1 cellular context compared by ENCODE assay signal in the genomic region with DNA sequence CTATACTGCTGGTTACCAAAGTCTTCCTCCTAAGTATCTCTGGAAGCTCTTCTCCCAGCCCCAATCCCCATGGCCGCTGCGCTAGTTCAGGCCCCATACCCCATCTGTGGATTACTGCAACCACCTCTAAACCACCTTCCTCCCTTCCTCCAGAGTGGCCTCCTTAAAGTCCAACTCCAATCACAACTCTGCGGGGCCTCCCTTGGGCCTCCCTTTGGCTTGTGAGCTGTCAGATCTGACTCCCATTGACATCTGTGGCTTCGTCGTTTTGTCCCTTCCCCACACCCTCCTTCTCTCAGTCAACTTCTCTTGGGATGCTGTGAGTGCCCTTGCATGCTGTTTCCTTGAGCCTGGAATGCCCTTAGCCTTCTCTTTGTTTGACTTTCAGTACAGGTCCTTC.
TF ChIP-seq lines count a peak whose summit lies in the region.

No MANE protein-coding gene starts in this region.

TF ChIP-seq in SK-N-SH, 30 proteins besides CTCF, POLR2A, EP300 and RAD21:
- TF ChIP-seq, protein P1, sequence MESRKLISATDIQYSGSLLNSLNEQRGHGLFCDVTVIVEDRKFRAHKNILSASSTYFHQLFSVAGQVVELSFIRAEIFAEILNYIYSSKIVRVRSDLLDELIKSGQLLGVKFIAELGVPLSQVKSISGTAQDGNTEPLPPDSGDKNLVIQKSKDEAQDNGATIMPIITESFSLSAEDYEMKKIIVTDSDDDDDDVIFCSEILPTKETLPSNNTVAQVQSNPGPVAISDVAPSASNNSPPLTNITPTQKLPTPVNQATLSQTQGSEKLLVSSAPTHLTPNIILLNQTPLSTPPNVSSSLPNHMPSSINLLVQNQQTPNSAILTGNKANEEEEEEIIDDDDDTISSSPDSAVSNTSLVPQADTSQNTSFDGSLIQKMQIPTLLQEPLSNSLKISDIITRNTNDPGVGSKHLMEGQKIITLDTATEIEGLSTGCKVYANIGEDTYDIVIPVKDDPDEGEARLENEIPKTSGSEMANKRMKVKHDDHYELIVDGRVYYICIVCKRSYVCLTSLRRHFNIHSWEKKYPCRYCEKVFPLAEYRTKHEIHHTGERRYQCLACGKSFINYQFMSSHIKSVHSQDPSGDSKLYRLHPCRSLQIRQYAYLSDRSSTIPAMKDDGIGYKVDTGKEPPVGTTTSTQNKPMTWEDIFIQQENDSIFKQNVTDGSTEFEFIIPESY (IDR thresholded peaks at IDR 0.05; ENCODE audit: borderline replicate concordance, low read depth): no peak
- TF ChIP-seq TEAD4 (IDR thresholded peaks at IDR 0.05; ENCODE audit: borderline replicate concordance, insufficient read depth): no peak
- TF ChIP-seq, protein P2, sequence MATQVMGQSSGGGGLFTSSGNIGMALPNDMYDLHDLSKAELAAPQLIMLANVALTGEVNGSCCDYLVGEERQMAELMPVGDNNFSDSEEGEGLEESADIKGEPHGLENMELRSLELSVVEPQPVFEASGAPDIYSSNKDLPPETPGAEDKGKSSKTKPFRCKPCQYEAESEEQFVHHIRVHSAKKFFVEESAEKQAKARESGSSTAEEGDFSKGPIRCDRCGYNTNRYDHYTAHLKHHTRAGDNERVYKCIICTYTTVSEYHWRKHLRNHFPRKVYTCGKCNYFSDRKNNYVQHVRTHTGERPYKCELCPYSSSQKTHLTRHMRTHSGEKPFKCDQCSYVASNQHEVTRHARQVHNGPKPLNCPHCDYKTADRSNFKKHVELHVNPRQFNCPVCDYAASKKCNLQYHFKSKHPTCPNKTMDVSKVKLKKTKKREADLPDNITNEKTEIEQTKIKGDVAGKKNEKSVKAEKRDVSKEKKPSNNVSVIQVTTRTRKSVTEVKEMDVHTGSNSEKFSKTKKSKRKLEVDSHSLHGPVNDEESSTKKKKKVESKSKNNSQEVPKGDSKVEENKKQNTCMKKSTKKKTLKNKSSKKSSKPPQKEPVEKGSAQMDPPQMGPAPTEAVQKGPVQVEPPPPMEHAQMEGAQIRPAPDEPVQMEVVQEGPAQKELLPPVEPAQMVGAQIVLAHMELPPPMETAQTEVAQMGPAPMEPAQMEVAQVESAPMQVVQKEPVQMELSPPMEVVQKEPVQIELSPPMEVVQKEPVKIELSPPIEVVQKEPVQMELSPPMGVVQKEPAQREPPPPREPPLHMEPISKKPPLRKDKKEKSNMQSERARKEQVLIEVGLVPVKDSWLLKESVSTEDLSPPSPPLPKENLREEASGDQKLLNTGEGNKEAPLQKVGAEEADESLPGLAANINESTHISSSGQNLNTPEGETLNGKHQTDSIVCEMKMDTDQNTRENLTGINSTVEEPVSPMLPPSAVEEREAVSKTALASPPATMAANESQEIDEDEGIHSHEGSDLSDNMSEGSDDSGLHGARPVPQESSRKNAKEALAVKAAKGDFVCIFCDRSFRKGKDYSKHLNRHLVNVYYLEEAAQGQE (IDR thresholded peaks at IDR 0.05; ENCODE audit: low read depth, low read length): no peak
- no peak for TF ChIP-seq FOSL2 (IDR thresholded peaks at IDR 0.05; ENCODE audit: borderline replicate concordance, low read depth)
- TF ChIP-seq ELF1 (IDR thresholded peaks at IDR 0.05): no peak
- no peak for TF ChIP-seq GABPA (IDR thresholded peaks at IDR 0.05; ENCODE audit: low read depth)
- no peak for TF ChIP-seq CHD2 (IDR thresholded peaks at IDR 0.05; ENCODE audit: low read length, partially characterized antibody)
- TF ChIP-seq RXRA (IDR thresholded peaks at IDR 0.05; ENCODE audit: borderline replicate concordance, low read depth): no peak
- TF ChIP-seq NFIC (IDR thresholded peaks at IDR 0.05; ENCODE audit: borderline replicate concordance): no peak
- TF ChIP-seq, protein P3, sequence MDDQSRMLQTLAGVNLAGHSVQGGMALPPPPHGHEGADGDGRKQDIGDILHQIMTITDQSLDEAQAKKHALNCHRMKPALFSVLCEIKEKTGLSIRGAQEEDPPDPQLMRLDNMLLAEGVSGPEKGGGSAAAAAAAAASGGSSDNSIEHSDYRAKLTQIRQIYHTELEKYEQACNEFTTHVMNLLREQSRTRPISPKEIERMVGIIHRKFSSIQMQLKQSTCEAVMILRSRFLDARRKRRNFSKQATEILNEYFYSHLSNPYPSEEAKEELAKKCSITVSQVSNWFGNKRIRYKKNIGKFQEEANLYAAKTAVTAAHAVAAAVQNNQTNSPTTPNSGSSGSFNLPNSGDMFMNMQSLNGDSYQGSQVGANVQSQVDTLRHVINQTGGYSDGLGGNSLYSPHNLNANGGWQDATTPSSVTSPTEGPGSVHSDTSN (IDR thresholded peaks at IDR 0.05): no peak
TF ChIP-seq in SK-N-SH: peak in this region for 0.
